In genomic region chr7:114865564-114865963, GRCh38 we compare ENCODE assay signal across 8 cellular contexts. TPM values are rescaled to one million over a fixed set of nuclear protein-coding genes. Genes with fewer than 3 reads are reported as not detected.
DNase-seq lines count a peak whose midpoint lies in the region; ATAC-seq and TF ChIP-seq lines count a peak whose summit lies in the region.

No MANE protein-coding gene starts in this region.

- H3K36me3 ChIP-seq in Peyer's patch (no peaks in the 10 kb centered on the region), heart left ventricle (no peaks in the 10 kb centered on the region), smooth muscle cell (ENCODE audit: low read depth) (no peaks in the 10 kb centered on the region)

- no peak overlapping the region for H3K9ac ChIP-seq in smooth muscle cell (ENCODE audit: low read depth)

- ATAC-seq in GM18517 (IDR thresholded peaks at IDR 0.05; ENCODE audit: unreplicated experiment) (peak; percentile 95), HG03045 (IDR thresholded peaks at IDR 0.05; ENCODE audit: unreplicated experiment) (peak; percentile 83), heart left ventricle (peak in 3 of 4 donors; percentile 83 to 88 (median 84)), HG02970 (IDR thresholded peaks at IDR 0.05; ENCODE audit: low FRiP score, unreplicated experiment) (no peak)

- no peaks in the 10 kb centered on the region for H4K20me1 ChIP-seq in smooth muscle cell (ENCODE audit: low read depth)

- H3F3A ChIP-seq in smooth muscle cell (ENCODE audit: low read depth) = no peaks in the 10 kb centered on the region

- H3K4me3 ChIP-seq in AG09309 (ENCODE audit: control insufficient read depth, low read depth, low read length) (no peak overlapping the region), Peyer's patch (no peak overlapping the region), heart left ventricle (no peak overlapping the region), smooth muscle cell (no peak overlapping the region)

- H3K9me3 ChIP-seq in Peyer's patch (no peaks in the 10 kb centered on the region), heart left ventricle (peaks cover 0 to 4% (median 0%) of the 10 kb centered on the region in 12 donors), smooth muscle cell (replicated peaks; ENCODE audit: low read depth) (no peaks in the 10 kb centered on the region)

- intact Hi-C loops in heart left ventricle (cut with DNase I) = loop anchor here (1.0 to 10.0 kb wide), 12 partner anchors 351 to 1039 kb away; no protein-coding TSS in a partner anchor

- TF ChIP-seq CTCF in AG09309 (IDR thresholded peaks at IDR 0.05; ENCODE audit: control insufficient read depth, insufficient read depth, low read depth, low read length, missing control alignments) (peak; percentile 86), Peyer's patch (IDR thresholded peaks at IDR 0.05) (peak; percentile 30 to 77 (median 62)), heart left ventricle (IDR thresholded peaks at IDR 0.05) (peak; percentile 69 to 89 (median 82)), smooth muscle cell (IDR thresholded peaks at IDR 0.05; ENCODE audit: borderline replicate concordance, insufficient read depth, poor library complexity, severe bottlenecking) (peak; percentile 61)

- no peaks in the 10 kb centered on the region for H3K4me1 ChIP-seq in Peyer's patch
- no peaks in the 10 kb centered on the region for H3K4me1 ChIP-seq in heart left ventricle
- H3K4me1 ChIP-seq in smooth muscle cell (ENCODE audit: low read depth) = no peaks in the 10 kb centered on the region

- H3K27ac ChIP-seq in Peyer's patch = no peak overlapping the region
- H3K27ac ChIP-seq in heart left ventricle = no peak overlapping the region
- H3K27ac ChIP-seq in smooth muscle cell (ENCODE audit: low read depth) = no peak overlapping the region

- TF ChIP-seq POLR2A in Peyer's patch (IDR thresholded peaks at IDR 0.05) (no peak), heart left ventricle (IDR thresholded peaks at IDR 0.05) (no peak)

- 63 to 92% (median 66%) methylated on average over 1 of the region's 1 CpG for WGBS in heart left ventricle, 4 donors
- 94% methylated on average over 1 of the region's 1 CpG for WGBS in smooth muscle cell (ENCODE audit: low lambda C conversion rate)

- H3K27me3 ChIP-seq in Peyer's patch = no peaks in the 10 kb centered on the region
- H3K27me3 ChIP-seq in heart left ventricle = no peaks in the 10 kb centered on the region
- H3K27me3 ChIP-seq in smooth muscle cell (ENCODE audit: low read depth) = no peaks in the 10 kb centered on the region

- no peak overlapping the region for H2AFZ ChIP-seq in smooth muscle cell (ENCODE audit: low read depth)

- DNase-seq in AG09309 (ENCODE audit: low read depth) (no peak), Peyer's patch (peak in 2 of 3 donors; percentile 43 to 79), heart left ventricle (peak; percentile 39 to 64 (median 41)), smooth muscle cell (lab: John Stamatoyannopoulos, UW; ENCODE audit: unreplicated experiment) (no peak)
- DNase-seq in activated effector memory CD4-positive, alpha-beta T cell treated with anti-CD3 and anti-CD28 coated beads, Interleukin-2, amount 50 U/mL, for 16 hours = peak; percentile 86

- no peak overlapping the region for H3K4me2 ChIP-seq in smooth muscle cell

- no peaks in the 10 kb centered on the region for H3K79me2 ChIP-seq in smooth muscle cell (ENCODE audit: low read depth)

RNA-seq across cellular contexts. Expression of gene MDFIC, which starts 56.3 kb away (rescaled TPM):
- total RNA-seq in Peyer's patch (10 to 100 TPM in 2 of 4 donors, 1 to 10 TPM in 2; 4.3 to 36.3 (median 9.0) TPM), heart left ventricle (10 to 100 TPM; 20.6 to 51.8 (median 34.5) TPM), smooth muscle cell (36.9 and 37.0 TPM in 2 replicates)
- polyA plus RNA-seq in heart left ventricle (10 to 100 TPM; 11.2 to 12.6 TPM), smooth muscle cell (17.5 and 18.4 TPM in 2 replicates)

Comparison
In these comparisons a context has a peak if more than half of its experiments do, and no peak if none do; other contexts are left out.
1. DNase-seq: peak in Peyer's patch (2 of 3), activated effector memory CD4-positive, alpha-beta T cell treated with anti-CD3 and anti-CD28 coated beads, Interleukin-2, amount 50 U/mL, for 16 hours (single experiment) and heart left ventricle (5 of 5); none in AG09309 (single experiment) and smooth muscle cell (single experiment).
2. Peak in every context shown above with its lines, with median percentiles within 50 percentile points of each other: CTCF ChIP-seq.